Comparison of ENCODE assay signal across 1 cellular context in the genomic region with DNA sequence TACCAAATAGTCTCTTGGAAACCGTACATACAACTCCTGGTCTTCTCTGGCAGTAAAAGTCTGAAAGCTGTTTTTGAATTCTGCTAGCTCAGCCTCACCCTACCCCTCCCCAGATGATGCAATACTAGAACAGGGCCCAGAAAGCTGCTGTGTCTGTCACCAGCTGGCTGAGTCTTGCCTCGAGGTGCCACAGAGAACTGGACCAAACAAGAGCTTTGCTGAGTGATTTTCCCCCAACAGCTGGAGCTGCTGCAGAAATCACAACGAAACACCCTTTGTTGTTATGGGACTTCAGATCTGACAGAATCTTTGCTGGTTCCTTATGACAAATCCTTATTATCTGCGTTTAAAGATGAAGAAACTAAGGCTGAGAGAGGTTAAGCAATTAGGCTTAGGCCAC.
TF ChIP-seq lines count a peak whose summit lies in the region.

No MANE protein-coding gene starts in this region.

TF ChIP-seq in GM23338, 12 proteins besides CTCF, POLR2A, EP300 and RAD21 (continued from another document):
- TF ChIP-seq, protein P1, sequence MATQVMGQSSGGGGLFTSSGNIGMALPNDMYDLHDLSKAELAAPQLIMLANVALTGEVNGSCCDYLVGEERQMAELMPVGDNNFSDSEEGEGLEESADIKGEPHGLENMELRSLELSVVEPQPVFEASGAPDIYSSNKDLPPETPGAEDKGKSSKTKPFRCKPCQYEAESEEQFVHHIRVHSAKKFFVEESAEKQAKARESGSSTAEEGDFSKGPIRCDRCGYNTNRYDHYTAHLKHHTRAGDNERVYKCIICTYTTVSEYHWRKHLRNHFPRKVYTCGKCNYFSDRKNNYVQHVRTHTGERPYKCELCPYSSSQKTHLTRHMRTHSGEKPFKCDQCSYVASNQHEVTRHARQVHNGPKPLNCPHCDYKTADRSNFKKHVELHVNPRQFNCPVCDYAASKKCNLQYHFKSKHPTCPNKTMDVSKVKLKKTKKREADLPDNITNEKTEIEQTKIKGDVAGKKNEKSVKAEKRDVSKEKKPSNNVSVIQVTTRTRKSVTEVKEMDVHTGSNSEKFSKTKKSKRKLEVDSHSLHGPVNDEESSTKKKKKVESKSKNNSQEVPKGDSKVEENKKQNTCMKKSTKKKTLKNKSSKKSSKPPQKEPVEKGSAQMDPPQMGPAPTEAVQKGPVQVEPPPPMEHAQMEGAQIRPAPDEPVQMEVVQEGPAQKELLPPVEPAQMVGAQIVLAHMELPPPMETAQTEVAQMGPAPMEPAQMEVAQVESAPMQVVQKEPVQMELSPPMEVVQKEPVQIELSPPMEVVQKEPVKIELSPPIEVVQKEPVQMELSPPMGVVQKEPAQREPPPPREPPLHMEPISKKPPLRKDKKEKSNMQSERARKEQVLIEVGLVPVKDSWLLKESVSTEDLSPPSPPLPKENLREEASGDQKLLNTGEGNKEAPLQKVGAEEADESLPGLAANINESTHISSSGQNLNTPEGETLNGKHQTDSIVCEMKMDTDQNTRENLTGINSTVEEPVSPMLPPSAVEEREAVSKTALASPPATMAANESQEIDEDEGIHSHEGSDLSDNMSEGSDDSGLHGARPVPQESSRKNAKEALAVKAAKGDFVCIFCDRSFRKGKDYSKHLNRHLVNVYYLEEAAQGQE (IDR thresholded peaks at IDR 0.05; ENCODE audit: unreplicated experiment): no peak
- TF ChIP-seq JUNB (IDR thresholded peaks at IDR 0.05; ENCODE audit: unreplicated experiment) (no peak), EZH2 (IDR thresholded peaks at IDR 0.05; ENCODE audit: low read depth, unreplicated experiment) (no peak), CREB1 (CRISPR knock-in tag; IDR thresholded peaks at IDR 0.05; ENCODE audit: low read depth) (no peak), NANOG (IDR thresholded peaks at IDR 0.05; ENCODE audit: borderline replicate concordance) (no peak)
- TF ChIP-seq, protein P2, sequence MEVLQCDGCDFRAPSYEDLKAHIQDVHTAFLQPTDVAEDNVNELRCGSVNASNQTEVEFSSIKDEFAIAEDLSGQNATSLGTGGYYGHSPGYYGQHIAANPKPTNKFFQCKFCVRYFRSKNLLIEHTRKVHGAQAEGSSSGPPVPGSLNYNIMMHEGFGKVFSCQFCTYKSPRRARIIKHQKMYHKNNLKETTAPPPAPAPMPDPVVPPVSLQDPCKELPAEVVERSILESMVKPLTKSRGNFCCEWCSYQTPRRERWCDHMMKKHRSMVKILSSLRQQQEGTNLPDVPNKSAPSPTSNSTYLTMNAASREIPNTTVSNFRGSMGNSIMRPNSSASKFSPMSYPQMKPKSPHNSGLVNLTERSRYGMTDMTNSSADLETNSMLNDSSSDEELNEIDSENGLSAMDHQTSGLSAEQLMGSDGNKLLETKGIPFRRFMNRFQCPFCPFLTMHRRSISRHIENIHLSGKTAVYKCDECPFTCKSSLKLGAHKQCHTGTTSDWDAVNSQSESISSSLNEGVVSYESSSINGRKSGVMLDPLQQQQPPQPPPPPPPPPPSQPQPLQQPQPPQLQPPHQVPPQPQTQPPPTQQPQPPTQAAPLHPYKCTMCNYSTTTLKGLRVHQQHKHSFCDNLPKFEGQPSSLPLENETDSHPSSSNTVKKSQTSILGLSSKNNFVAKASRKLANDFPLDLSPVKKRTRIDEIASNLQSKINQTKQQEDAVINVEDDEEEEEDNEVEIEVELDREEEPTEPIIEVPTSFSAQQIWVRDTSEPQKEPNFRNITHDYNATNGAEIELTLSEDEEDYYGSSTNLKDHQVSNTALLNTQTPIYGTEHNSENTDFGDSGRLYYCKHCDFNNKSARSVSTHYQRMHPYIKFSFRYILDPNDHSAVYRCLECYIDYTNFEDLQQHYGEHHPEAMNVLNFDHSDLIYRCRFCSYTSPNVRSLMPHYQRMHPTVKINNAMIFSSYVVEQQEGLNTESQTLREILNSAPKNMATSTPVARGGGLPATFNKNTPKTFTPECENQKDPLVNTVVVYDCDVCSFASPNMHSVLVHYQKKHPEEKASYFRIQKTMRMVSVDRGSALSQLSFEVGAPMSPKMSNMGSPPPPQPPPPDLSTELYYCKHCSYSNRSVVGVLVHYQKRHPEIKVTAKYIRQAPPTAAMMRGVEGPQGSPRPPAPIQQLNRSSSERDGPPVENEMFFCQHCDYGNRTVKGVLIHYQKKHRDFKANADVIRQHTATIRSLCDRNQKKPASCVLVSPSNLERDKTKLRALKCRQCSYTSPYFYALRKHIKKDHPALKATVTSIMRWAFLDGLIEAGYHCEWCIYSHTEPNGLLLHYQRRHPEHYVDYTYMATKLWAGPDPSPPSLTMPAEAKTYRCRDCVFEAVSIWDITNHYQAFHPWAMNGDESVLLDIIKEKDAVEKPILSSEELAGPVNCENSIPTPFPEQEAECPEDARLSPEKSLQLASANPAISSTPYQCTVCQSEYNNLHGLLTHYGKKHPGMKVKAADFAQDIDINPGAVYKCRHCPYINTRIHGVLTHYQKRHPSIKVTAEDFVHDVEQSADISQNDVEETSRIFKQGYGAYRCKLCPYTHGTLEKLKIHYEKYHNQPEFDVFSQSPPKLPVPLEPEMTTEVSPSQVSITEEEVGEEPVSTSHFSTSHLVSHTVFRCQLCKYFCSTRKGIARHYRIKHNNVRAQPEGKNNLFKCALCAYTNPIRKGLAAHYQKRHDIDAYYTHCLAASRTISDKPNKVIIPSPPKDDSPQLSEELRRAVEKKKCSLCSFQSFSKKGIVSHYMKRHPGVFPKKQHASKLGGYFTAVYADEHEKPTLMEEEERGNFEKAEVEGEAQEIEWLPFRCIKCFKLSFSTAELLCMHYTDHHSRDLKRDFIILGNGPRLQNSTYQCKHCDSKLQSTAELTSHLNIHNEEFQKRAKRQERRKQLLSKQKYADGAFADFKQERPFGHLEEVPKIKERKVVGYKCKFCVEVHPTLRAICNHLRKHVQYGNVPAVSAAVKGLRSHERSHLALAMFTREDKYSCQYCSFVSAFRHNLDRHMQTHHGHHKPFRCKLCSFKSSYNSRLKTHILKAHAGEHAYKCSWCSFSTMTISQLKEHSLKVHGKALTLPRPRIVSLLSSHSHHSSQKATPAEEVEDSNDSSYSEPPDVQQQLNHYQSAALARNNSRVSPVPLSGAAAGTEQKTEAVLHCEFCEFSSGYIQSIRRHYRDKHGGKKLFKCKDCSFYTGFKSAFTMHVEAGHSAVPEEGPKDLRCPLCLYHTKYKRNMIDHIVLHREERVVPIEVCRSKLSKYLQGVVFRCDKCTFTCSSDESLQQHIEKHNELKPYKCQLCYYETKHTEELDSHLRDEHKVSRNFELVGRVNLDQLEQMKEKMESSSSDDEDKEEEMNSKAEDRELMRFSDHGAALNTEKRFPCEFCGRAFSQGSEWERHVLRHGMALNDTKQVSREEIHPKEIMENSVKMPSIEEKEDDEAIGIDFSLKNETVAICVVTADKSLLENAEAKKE (CRISPR knock-in tag; IDR thresholded peaks at IDR 0.05): no peak
- TF ChIP-seq, protein P3, sequence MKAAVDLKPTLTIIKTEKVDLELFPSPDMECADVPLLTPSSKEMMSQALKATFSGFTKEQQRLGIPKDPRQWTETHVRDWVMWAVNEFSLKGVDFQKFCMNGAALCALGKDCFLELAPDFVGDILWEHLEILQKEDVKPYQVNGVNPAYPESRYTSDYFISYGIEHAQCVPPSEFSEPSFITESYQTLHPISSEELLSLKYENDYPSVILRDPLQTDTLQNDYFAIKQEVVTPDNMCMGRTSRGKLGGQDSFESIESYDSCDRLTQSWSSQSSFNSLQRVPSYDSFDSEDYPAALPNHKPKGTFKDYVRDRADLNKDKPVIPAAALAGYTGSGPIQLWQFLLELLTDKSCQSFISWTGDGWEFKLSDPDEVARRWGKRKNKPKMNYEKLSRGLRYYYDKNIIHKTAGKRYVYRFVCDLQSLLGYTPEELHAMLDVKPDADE (IDR thresholded peaks at IDR 0.05): no peak
